Comparison of ENCODE assay signal across 31 cellular contexts in the genomic region with DNA sequence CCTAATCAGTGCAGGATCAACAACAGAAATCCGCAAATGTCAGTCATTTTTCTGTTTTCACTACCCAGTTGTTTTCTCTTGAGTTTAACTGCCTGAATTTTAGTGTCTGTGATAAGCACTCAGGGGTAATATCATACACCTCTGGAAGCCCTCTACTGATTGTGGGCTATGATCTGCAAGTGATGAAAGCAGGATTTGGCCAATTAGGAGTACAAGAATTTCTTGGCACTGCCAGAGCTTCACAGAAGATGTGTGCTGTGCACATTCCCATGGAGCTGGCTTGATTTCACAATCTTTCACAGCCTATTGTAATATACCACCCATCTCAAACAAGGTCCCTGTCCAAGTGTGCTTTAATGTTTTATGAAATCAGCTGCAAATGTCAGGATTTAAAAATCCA. TPM values are rescaled to one million over a fixed set of nuclear protein-coding genes. Genes with fewer than 3 reads are reported as not detected.
"Had no signal": no experiment of that assay in that cellular context is flagged by ENCODE, and none has a peak within 500 bp of the region (broad histone marks: within the 10 kb centered on the region; RNA-seq: fewer than 3 reads in every experiment).

No MANE protein-coding gene starts in this region.

- H3K36me3 ChIP-seq: colonic mucosa, gastrocnemius medialis, left lung, neutrophil, ovary, transverse colon, uterus had no signal

- H3K27me3 ChIP-seq: colonic mucosa, gastrocnemius medialis, left lung, neutrophil, ovary, transverse colon, uterus had no signal

- H3K4me1 ChIP-seq: colonic mucosa, gastrocnemius medialis, left lung, transverse colon, uterus had no signal

- ATAC-seq: activated naive CD4-positive, alpha-beta T cell treated with anti-CD3 and anti-CD28 coated beads, Interleukin-2, amount 50 U/mL, for 72 hours; activated T-cell treated with anti-CD3 and anti-CD28 coated beads, Interleukin-2, amount 50 U/mL, for 72 hours; gastrocnemius medialis; left lung had no signal

- H3K27ac ChIP-seq: colonic mucosa, gastrocnemius medialis, left lung, neutrophil, ovary, transverse colon, uterus, VCaP had no signal

- H3K4me3 ChIP-seq: colonic mucosa, gastrocnemius medialis, left lung, ovary, transverse colon, uterus had no signal

- H3K9me3 ChIP-seq: colonic mucosa, gastrocnemius medialis, left lung, neutrophil, ovary, transverse colon, uterus had no signal

- DNase-seq: activated CD4-positive, alpha-beta T cell treated with anti-CD3 and anti-CD28 coated beads for 4 hours; activated CD4-positive, alpha-beta T cell treated with anti-CD3 and anti-CD28 coated beads, Interleukin-2, amount 50 U/mL, for 4 hours; activated naive CD4-positive, alpha-beta T cell; activated T-cell treated with anti-CD3 and anti-CD28 coated beads for 4 hours; activated T-cell treated with anti-CD3 and anti-CD28 coated beads, Interleukin-2, amount 50 U/mL, for 72 hours; anterior cingulate cortex; colonic mucosa; effector CD8-positive, alpha-beta T cell; gastrocnemius medialis; hypothalamus; immature natural killer cell; left lung; mammary epithelial cell; naive B cell; nephron progenitor cell; ovary; stimulated activated CD4-positive, alpha-beta T cell treated with anti-CD3 and anti-CD28 coated beads, Interleukin-2, amount 100 ng/mL, for 48 hours; stimulated activated naive CD4-positive, alpha-beta T cell treated with Interleukin-2 at 50 U/mL for 16 hours; T-helper 9 cell; transverse colon; uterus had no signal

RNA-seq across cellular contexts. Expression of a gene that starts 27.3 kb away (rescaled TPM):
- total RNA-seq: activated naive CD4-positive, alpha-beta T cell treated with anti-CD3 and anti-CD28 coated beads, Interleukin-2, amount 50 U/mL, for 72 hours; activated T-cell treated with anti-CD3 and anti-CD28 coated beads, Interleukin-2, amount 50 U/mL, for 72 hours; colonic mucosa; dermis microvascular lymphatic vessel endothelial cell; epithelial cell of proximal tubule; kidney epithelial cell; left lung; mammary epithelial cell; progenitor cell of endocrine pancreas; renal cortical epithelial cell; temporal lobe had no signal
- polyA plus RNA-seq: adipose tissue, immature natural killer cell, mammary epithelial cell, ovary had no signal

RNA-seq across cellular contexts. Expression of a gene that starts 52.6 kb away (rescaled TPM):
- total RNA-seq: activated naive CD4-positive, alpha-beta T cell treated with anti-CD3 and anti-CD28 coated beads, Interleukin-2, amount 50 U/mL, for 72 hours; activated T-cell treated with anti-CD3 and anti-CD28 coated beads, Interleukin-2, amount 50 U/mL, for 72 hours; epithelial cell of proximal tubule; kidney epithelial cell; mammary epithelial cell had no signal
- polyA plus RNA-seq: immature natural killer cell, mammary epithelial cell had no signal
